23 cellular contexts compared by ENCODE assay signal in genomic region chr1:112472142-112472541, GRCh38.
"Had no signal": no experiment of that assay in that cellular context is flagged by ENCODE, and none has a peak within 500 bp of the region (broad histone marks: within the 10 kb centered on the region; RNA-seq: fewer than 3 reads in every experiment).

No MANE protein-coding gene starts in this region.

- H3K27ac ChIP-seq: SJSA1, SK-N-MC had no signal

- H3K36me3 ChIP-seq: SJSA1 had no signal

- H3K27me3 ChIP-seq: SJSA1 had no signal

- DNase-seq: IMR-90, Karpas-422, KG1, MM.1S, NCI-H1048, NCI-H1105, NCI-H1417, NCI-H1436 treated with DMSO at 0.1 percent for 48 hours, NCI-H1694, NCI-H187 treated with DMSO at 0.1 percent for 48 hours, NCI-H2081, NCI-H2107, NCI-H2227 treated with DMSO at 0.1 percent for 48 hours, NCI-H446, NCI-H510A, NCI-H524 treated with DMSO at 0.1 percent for 48 hours, NCI-H69, NCI-H774, Right ventricle myocardium superior, RPMI8226, SIG-M5 had no signal

- H3K9me3 ChIP-seq: SJSA1 had no signal

- H3K4me3 ChIP-seq: SJSA1, SK-N-MC had no signal
